In genomic region chr3:183182073-183182472, GRCh38 we compare ENCODE assay signal across 23 cellular contexts. TPM values are rescaled to one million over a fixed set of nuclear protein-coding genes. Genes with fewer than 3 reads are reported as not detected.
"Had no signal": no experiment of that assay in that cellular context is flagged by ENCODE, and none has a peak within 500 bp of the region (broad histone marks: within the 10 kb centered on the region; RNA-seq: fewer than 3 reads in every experiment).

No MANE protein-coding gene starts in this region.

- DNase-seq: cortex of kidney; effector memory CD8-positive, alpha-beta T cell; erythroblast; esophagus squamous epithelium; left ventricle myocardium superior; lower lobe of right lung; natural killer cell; stimulated activated CD4-positive, alpha-beta T cell treated with anti-CD3 and anti-CD28 coated beads, Interleukin-12 subunit alpha, Interleukin-12 subunit beta, amount 100 ng/mL, for 4 hours; stimulated activated CD4-positive, alpha-beta T cell treated with anti-CD3 and anti-CD28 coated beads, Interleukin-1b, Interleukin-23, amount 100 ng/mL, for 48 hours; stimulated activated CD4-positive, alpha-beta T cell treated with anti-CD3 and anti-CD28 coated beads, Interleukin-4, amount 100 ng/mL, for 1 hour; stimulated activated CD8-positive, alpha-beta memory T cell treated with anti-CD3 and anti-CD28 coated beads, Interleukin-4, amount 100 ng/mL, for 48 hours; stimulated activated naive CD4-positive, alpha-beta T cell; substantia nigra; testis; tibial artery had no signal

- H3K4me1 ChIP-seq: parathyroid adenoma, prostate gland had no signal

- H3K27ac ChIP-seq: esophagus squamous epithelium, lower lobe of right lung, neutrophil, parathyroid adenoma, prostate gland, right atrium auricular region, testis, tibial artery had no signal

- H3K9me3 ChIP-seq: esophagus squamous epithelium, lower lobe of right lung, neutrophil, prostate gland, right atrium auricular region, testis, tibial artery had no signal

- H3K27me3 ChIP-seq: right atrium auricular region, testis had no signal

- H3K36me3 ChIP-seq: esophagus squamous epithelium, lower lobe of right lung, neutrophil, prostate gland, right atrium auricular region, tibial artery had no signal

- ATAC-seq: effector memory CD8-positive, alpha-beta T cell; left ventricle myocardium superior; lower lobe of right lung; natural killer cell; sciatic nerve had no signal

- H3K4me3 ChIP-seq: esophagus squamous epithelium, lower lobe of right lung, prostate gland, right atrium auricular region, smooth muscle cell, testis, tibial artery had no signal

RNA-seq across cellular contexts. Expression of gene LAMP3, which starts 19.5 kb away (rescaled TPM):
- total RNA-seq: frontal cortex, left ventricle myocardium superior had no signal
- polyA plus RNA-seq: neural cell had no signal
